ENCODE assay signal across 21 cellular contexts in the genomic region with DNA sequence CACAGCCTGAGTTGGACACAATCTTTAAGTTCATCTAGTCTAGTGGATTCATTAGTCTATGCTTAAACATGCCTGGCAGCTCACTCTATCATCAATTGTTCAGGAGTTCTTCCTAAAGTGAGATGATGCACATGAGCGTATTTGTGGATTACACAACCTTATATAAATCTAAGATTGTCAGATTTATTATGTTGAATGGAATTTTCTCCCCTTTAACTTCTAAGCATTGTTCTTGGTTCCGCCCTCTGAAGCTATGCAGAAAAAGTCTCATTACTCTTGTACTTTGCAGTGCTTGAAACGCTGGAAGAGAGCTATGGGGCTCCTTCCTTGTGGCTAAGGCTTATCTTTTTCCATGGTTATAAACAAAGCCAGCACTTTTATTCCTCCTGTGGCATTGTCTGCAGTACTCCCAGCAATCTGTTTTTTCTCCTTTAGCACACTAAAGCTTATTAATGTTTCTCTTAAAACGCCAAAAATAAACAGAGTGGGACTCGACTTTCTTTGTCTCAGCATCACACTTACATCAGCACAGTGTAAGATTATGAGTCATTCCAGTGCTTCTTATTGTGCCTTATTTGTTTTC.
A peak's percentile ranks its signal among the peaks of the same experiment; 100 is the strongest.
DNase-seq lines count a peak whose midpoint lies in the region; FAIRE-seq and TF ChIP-seq lines count a peak whose summit lies in the region.
"Had no signal": no experiment of that assay in that cellular context is flagged by ENCODE, and none has a peak within 500 bp of the region (broad histone marks: within the 10 kb centered on the region; RNA-seq: fewer than 3 reads in every experiment).

No MANE protein-coding gene starts in this region.

- H3K79me2 ChIP-seq in astrocyte (ENCODE audit: insufficient read depth, low read length) (no peaks in the 10 kb centered on the region), hepatocyte (no peaks in the 10 kb centered on the region)

- H3K4me3 Mint-ChIP-seq in astrocyte (ENCODE audit: unreplicated experiment) (no peak overlapping the region), osteocyte (ENCODE audit: unreplicated experiment) (no peak overlapping the region)

- no peaks in the 10 kb centered on the region for H3K36me3 ChIP-seq in astrocyte (ENCODE audit: insufficient read depth, low read length)
- H3K36me3 ChIP-seq in hepatocyte (replicated peaks; ENCODE audit: insufficient read depth, low read depth): no peaks in the 10 kb centered on the region
- H3K36me3 ChIP-seq: BLaER1, esophagus squamous epithelium, ovary had no signal

- H3K4me1 Mint-ChIP-seq in astrocyte (ENCODE audit: low read depth, unreplicated experiment): no peaks in the 10 kb centered on the region
- H3K4me1 Mint-ChIP-seq in osteocyte (ENCODE audit: unreplicated experiment): no peaks in the 10 kb centered on the region

- DNase-seq in HT-29 (ENCODE audit: low spot score) (peak; percentile 2), astrocyte (ENCODE audit: low read depth) (peak; percentile 31), hepatocyte (ENCODE audit: low spot score) (peak; percentile 21), superior temporal gyrus (ENCODE audit: extremely low spot score) (peak; percentile 19), AG08395 (ENCODE audit: low spot score) (no peak), osteocyte (ENCODE audit: extremely low spot score, unreplicated experiment) (no peak)
- DNase-seq in effector CD8-positive, alpha-beta T cell (lab: John Stamatoyannopoulos, UW): no peak
- DNase-seq: activated CD4-positive, alpha-beta T cell treated with anti-CD3 and anti-CD28 coated beads for 4 hours; activated CD8-positive, alpha-beta memory T cell treated with anti-CD3 and anti-CD28 coated beads, Interleukin-2, amount 50 U/mL, for 48 hours; activated naive CD4-positive, alpha-beta T cell treated with Interleukin-2 at 50 U/mL for 16 hours; body of pancreas; esophagus squamous epithelium; hypothalamus; KBM-7; left colon; NCI-H1105; NCI-H774; ovary had no signal

- H3K27me3 ChIP-seq in astrocyte (ENCODE audit: insufficient read depth, low read length) (no peaks in the 10 kb centered on the region), hepatocyte (no peaks in the 10 kb centered on the region)
- H3K27me3 ChIP-seq: BLaER1, body of pancreas, esophagus squamous epithelium, ovary had no signal

- no peaks in the 10 kb centered on the region for H3K9me2 ChIP-seq in hepatocyte (replicated peaks; ENCODE audit: insufficient read depth)

- H3K27me3 Mint-ChIP-seq in astrocyte (ENCODE audit: low read depth, unreplicated experiment) (no peaks in the 10 kb centered on the region), osteocyte (ENCODE audit: unreplicated experiment) (peaks cover 3% of the 10 kb centered on the region)

- H3K4me3 ChIP-seq in astrocyte (ENCODE audit: insufficient read depth, low read depth, low read length): no peak overlapping the region
- no peak overlapping the region for H3K4me3 ChIP-seq in hepatocyte
- H3K4me3 ChIP-seq: BLaER1, body of pancreas, esophagus squamous epithelium, ovary, SK-N-MC had no signal

- H3K9me3 ChIP-seq in astrocyte (ENCODE audit: insufficient read depth, low read depth, low read length) (no peaks in the 10 kb centered on the region), hepatocyte (ENCODE audit: low read depth) (no peaks in the 10 kb centered on the region)
- H3K9me3 ChIP-seq: BLaER1, body of pancreas, esophagus squamous epithelium, ovary had no signal

- H3K27ac ChIP-seq in astrocyte (ENCODE audit: low read depth, low read length) (no peak overlapping the region), hepatocyte (peak overlapping the region; percentile 13)
- H3K27ac ChIP-seq: BLaER1, body of pancreas, esophagus squamous epithelium, HL-60, ovary, SK-N-MC had no signal

- H3K9me3 Mint-ChIP-seq in astrocyte (ENCODE audit: unreplicated experiment) (no peaks in the 10 kb centered on the region), osteocyte (ENCODE audit: unreplicated experiment) (no peaks in the 10 kb centered on the region)

- H3K4me1 ChIP-seq in astrocyte (ENCODE audit: insufficient read depth, low read length) (no peaks in the 10 kb centered on the region), hepatocyte (ENCODE audit: insufficient read depth) (peaks cover 11% of the 10 kb centered on the region)
- H3K4me1 ChIP-seq: BLaER1, body of pancreas had no signal

- H3K9ac ChIP-seq in astrocyte (ENCODE audit: low read length): no peak overlapping the region
- H3K9ac ChIP-seq: BLaER1 had no signal

- H3K4me2 ChIP-seq in astrocyte (ENCODE audit: low read length): no peak overlapping the region
- no peak overlapping the region for H3K4me2 ChIP-seq in hepatocyte
- H3K4me2 ChIP-seq: BLaER1 had no signal

- no peak for FAIRE-seq in astrocyte (lab: Jason Lieb, UNC)

- H2AFZ ChIP-seq in astrocyte (ENCODE audit: low read depth, low read length) (no peak overlapping the region), hepatocyte (no peak overlapping the region)

- H3K36me3 Mint-ChIP-seq in astrocyte (ENCODE audit: low read depth, unreplicated experiment): no peaks in the 10 kb centered on the region
- H3K36me3 Mint-ChIP-seq in osteocyte (ENCODE audit: unreplicated experiment): no peaks in the 10 kb centered on the region

- WGBS in hepatocyte (ENCODE audit: low lambda C conversion rate, missing lambda C conversion rate): 28% methylated on average over 5 of the region's 5 CpGs

- TF ChIP-seq CTCF in astrocyte (IDR thresholded peaks at IDR 0.05; ENCODE audit: insufficient read depth, low read depth, low read length) (no peak), hepatocyte (IDR thresholded peaks at IDR 0.05; ENCODE audit: poor library complexity) (no peak), osteocyte (IDR thresholded peaks at IDR 0.05) (no peak)

- H4K20me1 ChIP-seq in astrocyte (ENCODE audit: insufficient read depth, low read length): no peaks in the 10 kb centered on the region
- no peaks in the 10 kb centered on the region for H4K20me1 ChIP-seq in hepatocyte (ENCODE audit: insufficient read depth, poor library complexity, severe bottlenecking)
- H4K20me1 ChIP-seq: BLaER1 had no signal

- no peak overlapping the region for H3K27ac Mint-ChIP-seq in astrocyte (ENCODE audit: unreplicated experiment)
- H3K27ac Mint-ChIP-seq in osteocyte (ENCODE audit: unreplicated experiment): no peak overlapping the region

Comparison
In these comparisons a context has a peak if more than half of its experiments do, and no peak if none do; other contexts are left out.
1. DNase-seq: peak in HT-29 (single experiment), astrocyte (single experiment), hepatocyte (single experiment) and superior temporal gyrus (single experiment); none in effector CD8-positive, alpha-beta T cell (single experiment), AG08395 (single experiment) and osteocyte (single experiment).